Comparison of ENCODE assay signal across 26 cellular contexts in the genomic region with DNA sequence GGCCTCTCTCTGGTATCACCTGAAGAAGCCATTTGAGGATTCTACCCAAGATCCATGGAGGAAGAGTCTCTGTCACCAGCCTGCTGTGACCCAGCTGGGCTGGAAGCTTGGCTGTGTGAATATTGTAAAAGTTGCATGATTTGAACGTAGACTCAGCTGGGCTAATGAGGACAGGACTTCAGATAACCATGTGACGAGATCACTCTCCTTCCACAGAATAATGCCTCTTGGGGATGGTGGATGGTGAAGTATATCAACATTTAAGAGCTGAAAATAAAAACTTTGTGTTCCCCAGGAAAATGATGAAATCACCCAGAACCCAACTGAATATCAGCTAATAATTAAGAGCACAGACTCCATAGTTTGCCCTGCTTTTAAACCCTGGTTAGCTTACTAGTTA.
"Had no signal": no experiment of that assay in that cellular context is flagged by ENCODE, and none has a peak within 500 bp of the region (broad histone marks: within the 10 kb centered on the region; RNA-seq: fewer than 3 reads in every experiment).

No MANE protein-coding gene starts in this region.

- H3K36me3 ChIP-seq: esophagus muscularis mucosa, heart left ventricle, neural progenitor cell, right lobe of liver, suprapubic skin, tibial nerve had no signal

- H3K4me3 Mint-ChIP-seq: activated CD4-positive, alpha-beta memory T cell treated with anti-CD3 and anti-CD28 coated beads, Interleukin-2, amount 10 ng/mL, durations not matched to agents 7 days and 5 days; activated CD4-positive, alpha-beta T cell treated with anti-CD3 and anti-CD28 coated beads, Interleukin-2, amount 10 ng/mL, durations not matched to agents 24 days and 14 days; activated T-cell treated with anti-CD3 and anti-CD28 coated beads, Interleukin-2, amount 50 U/mL, for 24 hours; natural killer cell; neural progenitor cell; T-helper 17 cell had no signal

- H3K27me3 ChIP-seq: esophagus muscularis mucosa, heart left ventricle, neural progenitor cell, right lobe of liver, suprapubic skin, tibial nerve had no signal

- H3K27ac ChIP-seq: esophagus muscularis mucosa, heart left ventricle, neural progenitor cell, right lobe of liver, suprapubic skin, tibial nerve had no signal

- H3K27me3 Mint-ChIP-seq: activated CD4-positive, alpha-beta memory T cell treated with anti-CD3 and anti-CD28 coated beads, Interleukin-2, amount 10 ng/mL, durations not matched to agents 7 days and 5 days; activated T-cell treated with anti-CD3 and anti-CD28 coated beads, Interleukin-2, amount 50 U/mL, for 24 hours; T-helper 17 cell had no signal

- H2AFZ ChIP-seq: neural progenitor cell had no signal

- ATAC-seq: activated naive CD4-positive, alpha-beta T cell treated with anti-CD3 and anti-CD28 coated beads, Interleukin-2, amount 50 U/mL, for 72 hours; heart left ventricle; left lobe of liver; natural killer cell; right lobe of liver; T-helper 17 cell had no signal

- H3K9me3 ChIP-seq: esophagus muscularis mucosa, heart left ventricle, right lobe of liver, suprapubic skin, tibial nerve had no signal

- H3K4me3 ChIP-seq: esophagus muscularis mucosa, heart left ventricle, lung, neural progenitor cell, right lobe of liver, smooth muscle cell, suprapubic skin, tibial nerve had no signal

- H3K9me3 Mint-ChIP-seq: activated CD4-positive, alpha-beta memory T cell treated with anti-CD3 and anti-CD28 coated beads, Interleukin-2, amount 10 ng/mL, durations not matched to agents 7 days and 5 days; activated CD4-positive, alpha-beta T cell treated with anti-CD3 and anti-CD28 coated beads, Interleukin-2, amount 10 ng/mL, durations not matched to agents 24 days and 14 days; activated T-cell treated with anti-CD3 and anti-CD28 coated beads, Interleukin-2, amount 50 U/mL, for 24 hours; natural killer cell; neural progenitor cell had no signal

- DNase-seq: activated CD4-positive, alpha-beta memory T cell treated with anti-CD3 and anti-CD28 coated beads, Interleukin-2, amount 10 ng/mL, durations not matched to agents 7 days and 5 days; activated CD4-positive, alpha-beta T cell treated with anti-CD3 and anti-CD28 coated beads, Interleukin-2, amount 10 ng/mL, durations not matched to agents 24 days and 14 days; activated CD4-positive, CD25-positive, alpha-beta regulatory T cell treated with anti-CD3 and anti-CD28 coated beads, Interleukin-2, amount 50 U/mL, for 72 hours; activated CD8-positive, alpha-beta memory T cell treated with anti-CD3 and anti-CD28 coated beads, Interleukin-2, amount 50 U/mL, for 48 hours; activated T-cell treated with anti-CD3 and anti-CD28 coated beads, Interleukin-2, amount 50 U/mL, for 24 hours; anterior cingulate cortex; dermis blood vessel endothelial cell; effector CD4-positive, alpha-beta T cell; heart left ventricle; mesendoderm; natural killer cell; posterior cingulate gyrus; right lobe of liver; stimulated activated CD4-positive, alpha-beta T cell treated with anti-CD3 and anti-CD28 coated beads, Interleukin-15, amount 100 ng/mL, for 24 hours; stimulated activated CD4-positive, alpha-beta T cell treated with anti-CD3 and anti-CD28 coated beads, Interleukin-2, amount 100 ng/mL, for 24 hours; stimulated activated naive CD4-positive, alpha-beta T cell; T-helper 17 cell; T1000 had no signal

- H3K9ac ChIP-seq: neural progenitor cell had no signal

- H3K4me2 ChIP-seq: neural progenitor cell, smooth muscle cell had no signal

- H3K27ac Mint-ChIP-seq: activated CD4-positive, alpha-beta memory T cell treated with anti-CD3 and anti-CD28 coated beads, Interleukin-2, amount 10 ng/mL, durations not matched to agents 7 days and 5 days; activated CD4-positive, alpha-beta T cell treated with anti-CD3 and anti-CD28 coated beads, Interleukin-2, amount 10 ng/mL, durations not matched to agents 24 days and 14 days; activated naive CD4-positive, alpha-beta T cell treated with anti-CD3 and anti-CD28 coated beads, Interleukin-2, amount 50 U/mL, for 72 hours; activated T-cell treated with anti-CD3 and anti-CD28 coated beads, Interleukin-2, amount 50 U/mL, for 24 hours; natural killer cell; neural progenitor cell; T-helper 17 cell had no signal

- H3K36me3 Mint-ChIP-seq: activated naive CD4-positive, alpha-beta T cell treated with anti-CD3 and anti-CD28 coated beads, Interleukin-2, amount 50 U/mL, for 72 hours; natural killer cell; neural progenitor cell had no signal
